ENCODE assay signal across 8 cellular contexts in the genomic region with DNA sequence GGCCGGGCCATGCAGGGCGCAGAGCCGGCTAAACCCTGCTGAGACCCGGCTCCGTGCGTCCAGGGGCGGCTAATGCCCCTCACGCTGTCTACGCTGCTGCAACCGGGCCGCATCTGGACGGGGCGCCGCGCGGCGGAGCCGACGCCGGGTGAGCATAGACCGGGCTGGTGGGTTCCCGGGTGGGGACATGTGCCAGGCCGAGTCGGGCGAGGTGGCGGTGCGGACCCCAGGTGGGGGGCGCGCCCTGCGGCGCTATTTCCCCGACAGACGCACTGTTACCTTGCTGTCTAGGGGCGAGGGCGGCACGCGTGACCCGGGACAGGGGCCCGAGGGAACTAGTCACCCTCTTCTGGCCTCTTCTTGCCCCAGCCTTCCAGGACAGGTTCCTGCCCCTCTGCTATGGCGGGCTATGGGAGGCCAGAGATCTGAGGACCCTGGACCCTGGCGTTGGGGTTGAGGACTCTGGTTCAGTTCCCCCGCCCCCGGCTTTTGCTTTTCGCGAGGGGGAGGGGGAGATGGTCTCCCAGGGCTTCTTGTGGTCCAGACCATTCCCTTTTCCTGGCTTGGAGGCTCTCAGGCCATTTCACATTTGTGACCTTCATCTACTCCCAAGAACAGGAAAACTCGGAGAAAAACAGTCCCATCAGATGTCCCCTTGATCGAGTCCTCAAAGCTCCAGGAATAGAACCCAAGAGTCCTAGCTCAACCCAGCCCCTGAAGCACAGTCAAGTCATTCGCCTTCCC. TPM values are rescaled to one million over a fixed set of nuclear protein-coding genes. Genes with fewer than 3 reads are reported as not detected.
A peak's percentile ranks its signal among the peaks of the same experiment; 100 is the strongest.
DNase-seq lines count a peak whose midpoint lies in the region; ATAC-seq, FAIRE-seq and TF ChIP-seq lines count a peak whose summit lies in the region.

No MANE protein-coding gene starts in this region.

- dilution Hi-C loops in endothelial cell of umbilical vein (cut with MboI; ENCODE audit: extremely low pct_ligation_motif_present, low sequenced_read_pairs): no loop called here

- POLR2A ChIA-PET in RWPE1 (lab: Yijun Ruan, JAX; ENCODE audit: low non-redundant PET): no interaction called here
- POLR2A ChIA-PET in endothelial cell of umbilical vein (lab: Charles Lee): no interaction called here

- peak overlapping the region; percentile 86 for H2AFZ ChIP-seq in endothelial cell of umbilical vein (ENCODE audit: low read depth, low read length)
- peak overlapping the region; percentile 27 for H2AFZ ChIP-seq in neural cell (ENCODE audit: low read depth, low read length)

- H3K9ac ChIP-seq in endothelial cell of umbilical vein (replicated peaks; ENCODE audit: extremely low read depth, insufficient read depth, low read length) (peak overlapping the region; percentile 48), neural cell (ENCODE audit: low read length) (peak overlapping the region; percentile 67)

- H3K27me3 ChIP-seq in endothelial cell of umbilical vein (ENCODE audit: control insufficient read depth in 2 of 2, insufficient read depth in 2 of 2, low read length in 2 of 2): no peaks in the 10 kb centered on the region
- H3K27me3 ChIP-seq in neural cell (ENCODE audit: insufficient read depth, low read depth, low read length): no peaks in the 10 kb centered on the region

- DNase-seq in GM12865 (ENCODE audit: low read depth) (no peak), RWPE1 (ENCODE audit: low spot score) (peak; percentile 48), endothelial cell of umbilical vein (ENCODE audit: low read depth, low spot score) (peak; percentile 28), SHP77 (lab: John Stamatoyannopoulos, UW) (no peak)
- no peak for DNase-seq in activated effector memory CD4-positive, alpha-beta T cell treated with Interleukin-2 at 50 U/mL for 16 hours
- DNase-seq in central memory CD4-positive, alpha-beta T cell: no peak

- H4K20me1 ChIP-seq in endothelial cell of umbilical vein (replicated peaks; ENCODE audit: control insufficient read depth, extremely low read depth, insufficient read depth, low read length): no peaks in the 10 kb centered on the region
- no peaks in the 10 kb centered on the region for H4K20me1 ChIP-seq in neural cell (ENCODE audit: insufficient read depth)

- no peaks in the 10 kb centered on the region for H3F3A ChIP-seq in neural cell (ENCODE audit: insufficient read depth, low read length, poor library complexity, severe bottlenecking)

- H3K9me1 ChIP-seq in endothelial cell of umbilical vein (replicated peaks; ENCODE audit: control insufficient read depth, extremely low read depth, insufficient read depth, low read length): no peaks in the 10 kb centered on the region

- no peaks in the 10 kb centered on the region for H3K9me3 ChIP-seq in endothelial cell of umbilical vein (replicated peaks; ENCODE audit: control insufficient read depth, insufficient read depth, low read length)
- no peaks in the 10 kb centered on the region for H3K9me3 ChIP-seq in neural cell (ENCODE audit: low read length)

- TF ChIP-seq CTCF in GM12865 (IDR thresholded peaks at IDR 0.05; ENCODE audit: insufficient read depth, low read depth, low read length, missing control alignments) (no peak), RWPE1 (conservative IDR thresholded peaks at IDR 0.05; ENCODE audit: low read depth) (no peak), endothelial cell of umbilical vein (IDR thresholded peaks at IDR 0.05; ENCODE audit: extremely low read depth in 1 of 2, insufficient read depth in 1 of 2, low read depth in 1 of 2, low read length in 2 of 2) (no peak), neural cell (IDR thresholded peaks at IDR 0.05; ENCODE audit: poor library complexity, severe bottlenecking) (no peak)

- no peak for TF ChIP-seq RAD21 in neural cell (conservative IDR thresholded peaks at IDR 0.05)

- CTCF ChIA-PET in RWPE1 (lab: Yijun Ruan, JAX) (interaction anchor here (0.6 to 2.0 kb wide), 30 partner anchors 8 to 822 kb away, joined by 3 to 48 read pairs (median 5); a partner anchor contains a TSS), endothelial cell of umbilical vein (lab: Charles Lee) (interaction anchor here (0.7 to 1.7 kb wide), 35 partner anchors 9 to 160 kb away, joined by 3 to 48 read pairs (median 5); a partner anchor contains a TSS)

- no TSS peak for BruUV-seq in endothelial cell of umbilical vein (replicated peaks; lab: Mats Ljungman, UMichigan)

- H3K27ac ChIP-seq in RWPE1 (peak overlapping the region; percentile 86), endothelial cell of umbilical vein (ENCODE audit: insufficient read depth, low read depth, low read length) (no peak overlapping the region), neural cell (ENCODE audit: low read length) (peak overlapping the region; percentile 8)

- no peak for TF ChIP-seq POLR2A in endothelial cell of umbilical vein (IDR thresholded peaks at IDR 0.05; ENCODE audit: low read depth, low read length)

- H3K4me3 ChIP-seq in GM12865 (ENCODE audit: low read depth, low read length) (peak overlapping the region; percentile 59), endothelial cell of umbilical vein (replicated peaks in 1 of 3; ENCODE audit: insufficient read depth in 1 of 3, low read depth in 1 of 3, low read length in 3 of 3) (peak overlapping the region; percentile 57 to 79 (median 78)), neural cell (ENCODE audit: low read length) (peak overlapping the region; percentile 94)

- ATAC-seq in HG02588 (IDR thresholded peaks at IDR 0.05; ENCODE audit: unreplicated experiment): peak; percentile 3

- H3K79me2 ChIP-seq in endothelial cell of umbilical vein (ENCODE audit: control insufficient read depth, insufficient read depth, low read length) (peaks cover 6% of the 10 kb centered on the region), neural cell (replicated peaks; ENCODE audit: insufficient read depth, low read length) (no peaks in the 10 kb centered on the region)

- H3K36me3 ChIP-seq in endothelial cell of umbilical vein (ENCODE audit: control insufficient read depth in 2 of 2, extremely low read depth in 1 of 2, insufficient read depth in 2 of 2, low read length in 2 of 2): peaks cover 2 to 23% of the 10 kb centered on the region in 2 experiments
- no peaks in the 10 kb centered on the region for H3K36me3 ChIP-seq in neural cell (ENCODE audit: insufficient read depth, low read length)

- H3K4me2 ChIP-seq in endothelial cell of umbilical vein (ENCODE audit: insufficient read depth, low read length) (peak overlapping the region; percentile 96), neural cell (ENCODE audit: low read length) (peak overlapping the region; percentile 84)

- H3K4me1 ChIP-seq in endothelial cell of umbilical vein (ENCODE audit: control insufficient read depth, extremely low read depth, insufficient read depth, low read length): peaks cover 7% of the 10 kb centered on the region

- FAIRE-seq in endothelial cell of umbilical vein (lab: Jason Lieb, UNC): peak; percentile 21

- no peaks in the 10 kb centered on the region for H3K9me2 ChIP-seq in neural cell (ENCODE audit: insufficient read depth, low read length)

- TF ChIP-seq EP300 in neural cell (conservative IDR thresholded peaks at IDR 0.05; ENCODE audit: poor library complexity, severe bottlenecking): no peak

- intact Hi-C loops in endothelial cell of umbilical vein (cut with micrococcal nuclease): loop anchor here (1.0 to 5.0 kb wide), 5 partner anchors 19 to 159 kb away; a partner anchor contains a TSS

RNA-seq across cellular contexts. Expression of a gene that starts 0.5 kb away (rescaled TPM):
- 35.0 and 36.9 TPM in 2 replicates for total RNA-seq in endothelial cell of umbilical vein
- polyA plus RNA-seq in endothelial cell of umbilical vein (29.9 and 31.8 TPM in 2 replicates), neural cell (31.6 and 34.2 TPM in 2 replicates)
- 22.2 and 27.2 TPM in 2 replicates for polyA plus RNA-seq in endothelial cell of umbilical vein (2011; cell fraction: cytosol; rRNA removed)
- polyA plus RNA-seq in endothelial cell of umbilical vein (2011; cell fraction: nucleus; rRNA removed): 27.5 and 29.6 TPM in 2 replicates
- 28.3 and 30.8 TPM in 2 replicates for polyA plus RNA-seq in endothelial cell of umbilical vein (2012)
- polyA minus RNA-seq in endothelial cell of umbilical vein (36.0 and 40.1 TPM in 2 replicates), neural cell (35.8 and 43.8 TPM in 2 replicates)
- 45.6 TPM for polyA minus RNA-seq in endothelial cell of umbilical vein (2011; cell fraction: cytosol; rRNA and poly(A)+ RNA removed)
- polyA minus RNA-seq in endothelial cell of umbilical vein (2011; cell fraction: nucleus; rRNA and poly(A)+ RNA removed): 11.1 and 16.3 TPM in 2 replicates

RNA-seq across cellular contexts. Expression of a gene that starts 18.2 kb away (rescaled TPM):
- total RNA-seq in endothelial cell of umbilical vein: 44.4 and 46.6 TPM in 2 replicates
- 78.1 and 83.2 TPM in 2 replicates for polyA plus RNA-seq in endothelial cell of umbilical vein
- polyA plus RNA-seq in endothelial cell of umbilical vein (2011; cell fraction: cytosol; rRNA removed): 52.6 and 61.9 TPM in 2 replicates
- polyA plus RNA-seq in endothelial cell of umbilical vein (2011; cell fraction: nucleus; rRNA removed): 125 and 142 TPM in 2 replicates
- 40.8 and 45.5 TPM in 2 replicates for polyA plus RNA-seq in endothelial cell of umbilical vein (2012)
- 37.6 and 50.1 TPM in 2 replicates for polyA minus RNA-seq in endothelial cell of umbilical vein
- polyA minus RNA-seq in endothelial cell of umbilical vein (2011; cell fraction: cytosol; rRNA and poly(A)+ RNA removed): 59.3 TPM
- 42.6 and 45.5 TPM in 2 replicates for polyA minus RNA-seq in endothelial cell of umbilical vein (2011; cell fraction: nucleus; rRNA and poly(A)+ RNA removed)
- polyA plus RNA-seq in neural cell: 94.5 and 108 TPM in 2 replicates
- polyA minus RNA-seq in neural cell: 42.8 and 49.9 TPM in 2 replicates

RNA-seq across cellular contexts. Expression of a gene that starts 18.6 kb away (rescaled TPM):
- 35.4 and 39.3 TPM in 2 replicates for total RNA-seq in endothelial cell of umbilical vein
- polyA plus RNA-seq in endothelial cell of umbilical vein: 17.6 and 21.1 TPM in 2 replicates
- polyA plus RNA-seq in endothelial cell of umbilical vein (2011; cell fraction: cytosol; rRNA removed): 21.2 and 21.4 TPM in 2 replicates
- 13.1 and 17.2 TPM in 2 replicates for polyA plus RNA-seq in endothelial cell of umbilical vein (2011; cell fraction: nucleus; rRNA removed)
- 39.7 and 44.6 TPM in 2 replicates for polyA plus RNA-seq in endothelial cell of umbilical vein (2012)
- 33.8 and 41.7 TPM in 2 replicates for polyA minus RNA-seq in endothelial cell of umbilical vein
- 49.6 TPM for polyA minus RNA-seq in endothelial cell of umbilical vein (2011; cell fraction: cytosol; rRNA and poly(A)+ RNA removed)
- 5.5 and 5.8 TPM in 2 replicates for polyA minus RNA-seq in endothelial cell of umbilical vein (2011; cell fraction: nucleus; rRNA and poly(A)+ RNA removed)
- 22.3 and 31.0 TPM in 2 replicates for polyA plus RNA-seq in neural cell
- 12.4 and 14.6 TPM in 2 replicates for polyA minus RNA-seq in neural cell

RNA-seq across cellular contexts. Expression of a gene that starts 30.3 kb away (rescaled TPM):
- 100 and 101 TPM in 2 replicates for total RNA-seq in endothelial cell of umbilical vein
- 86.5 and 98.7 TPM in 2 replicates for polyA plus RNA-seq in endothelial cell of umbilical vein
- 92.3 and 99.9 TPM in 2 replicates for polyA plus RNA-seq in endothelial cell of umbilical vein (2011; cell fraction: cytosol; rRNA removed)
- 58.0 and 74.3 TPM in 2 replicates for polyA plus RNA-seq in endothelial cell of umbilical vein (2011; cell fraction: nucleus; rRNA removed)
- polyA plus RNA-seq in endothelial cell of umbilical vein (2012): 106 and 119 TPM in 2 replicates
- 45.4 and 46.4 TPM in 2 replicates for polyA minus RNA-seq in endothelial cell of umbilical vein
- polyA minus RNA-seq in endothelial cell of umbilical vein (2011; cell fraction: cytosol; rRNA and poly(A)+ RNA removed): 28.7 TPM
- polyA minus RNA-seq in endothelial cell of umbilical vein (2011; cell fraction: nucleus; rRNA and poly(A)+ RNA removed): 11.2 and 14.3 TPM in 2 replicates
- polyA plus RNA-seq in neural cell: 66.0 and 80.8 TPM in 2 replicates
- 27.3 and 27.4 TPM in 2 replicates for polyA minus RNA-seq in neural cell

Comparison
In these comparisons a context has a peak if more than half of its experiments do, and no peak if none do; other contexts are left out.
1. DNase-seq: peak in RWPE1 (single experiment) and endothelial cell of umbilical vein (single experiment); none in GM12865 (single experiment), activated effector memory CD4-positive, alpha-beta T cell treated with Interleukin-2 at 50 U/mL for 16 hours (single experiment), central memory CD4-positive, alpha-beta T cell (single experiment) and SHP77 (0 of 2).
2. Peak in every context shown above with its lines, with median percentiles within 50 percentile points of each other: H3K4me3 ChIP-seq.